In the genomic region with DNA sequence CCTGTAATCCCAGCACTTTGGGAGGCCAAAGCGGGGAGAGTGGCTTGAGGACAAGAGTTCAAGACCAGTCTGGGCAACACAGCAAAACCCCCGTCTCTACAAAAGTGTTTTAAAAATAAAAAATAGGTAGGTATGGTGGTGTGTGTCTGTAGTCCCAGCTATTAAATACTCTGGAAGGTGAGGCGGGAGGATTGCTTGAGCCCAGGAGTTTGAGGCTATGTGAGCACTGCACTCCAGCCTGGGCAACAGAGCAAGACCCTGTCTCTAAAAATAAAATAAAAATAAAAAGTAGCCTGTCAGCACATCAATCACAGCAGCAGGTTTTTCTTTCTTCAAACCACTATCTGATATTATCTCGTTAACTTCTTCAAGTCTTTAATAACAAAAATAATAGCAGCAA, we compare ENCODE assay signal across 2 cellular contexts.
TF ChIP-seq lines count a peak whose summit lies in the region.

No MANE protein-coding gene starts in this region.

TF ChIP-seq in GM12878, 131 proteins besides CTCF, POLR2A, EP300 and RAD21 (continues in another document):
- TF ChIP-seq, protein P1, sequence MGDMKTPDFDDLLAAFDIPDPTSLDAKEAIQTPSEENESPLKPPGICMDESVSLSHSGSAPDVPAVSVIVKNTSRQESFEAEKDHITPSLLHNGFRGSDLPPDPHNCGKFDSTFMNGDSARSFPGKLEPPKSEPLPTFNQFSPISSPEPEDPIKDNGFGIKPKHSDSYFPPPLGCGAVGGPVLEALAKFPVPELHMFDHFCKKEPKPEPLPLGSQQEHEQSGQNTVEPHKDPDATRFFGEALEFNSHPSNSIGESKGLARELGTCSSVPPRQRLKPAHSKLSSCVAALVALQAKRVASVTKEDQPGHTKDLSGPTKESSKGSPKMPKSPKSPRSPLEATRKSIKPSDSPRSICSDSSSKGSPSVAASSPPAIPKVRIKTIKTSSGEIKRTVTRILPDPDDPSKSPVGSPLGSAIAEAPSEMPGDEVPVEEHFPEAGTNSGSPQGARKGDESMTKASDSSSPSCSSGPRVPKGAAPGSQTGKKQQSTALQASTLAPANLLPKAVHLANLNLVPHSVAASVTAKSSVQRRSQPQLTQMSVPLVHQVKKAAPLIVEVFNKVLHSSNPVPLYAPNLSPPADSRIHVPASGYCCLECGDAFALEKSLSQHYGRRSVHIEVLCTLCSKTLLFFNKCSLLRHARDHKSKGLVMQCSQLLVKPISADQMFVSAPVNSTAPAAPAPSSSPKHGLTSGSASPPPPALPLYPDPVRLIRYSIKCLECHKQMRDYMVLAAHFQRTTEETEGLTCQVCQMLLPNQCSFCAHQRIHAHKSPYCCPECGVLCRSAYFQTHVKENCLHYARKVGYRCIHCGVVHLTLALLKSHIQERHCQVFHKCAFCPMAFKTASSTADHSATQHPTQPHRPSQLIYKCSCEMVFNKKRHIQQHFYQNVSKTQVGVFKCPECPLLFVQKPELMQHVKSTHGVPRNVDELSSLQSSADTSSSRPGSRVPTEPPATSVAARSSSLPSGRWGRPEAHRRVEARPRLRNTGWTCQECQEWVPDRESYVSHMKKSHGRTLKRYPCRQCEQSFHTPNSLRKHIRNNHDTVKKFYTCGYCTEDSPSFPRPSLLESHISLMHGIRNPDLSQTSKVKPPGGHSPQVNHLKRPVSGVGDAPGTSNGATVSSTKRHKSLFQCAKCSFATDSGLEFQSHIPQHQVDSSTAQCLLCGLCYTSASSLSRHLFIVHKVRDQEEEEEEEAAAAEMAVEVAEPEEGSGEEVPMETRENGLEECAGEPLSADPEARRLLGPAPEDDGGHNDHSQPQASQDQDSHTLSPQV (IDR thresholded peaks at IDR 0.05) = no peak
- no peak for TF ChIP-seq TAF1 (IDR thresholded peaks at IDR 0.05; ENCODE audit: borderline replicate concordance, low read depth, low read length)
- TF ChIP-seq, protein P2, sequence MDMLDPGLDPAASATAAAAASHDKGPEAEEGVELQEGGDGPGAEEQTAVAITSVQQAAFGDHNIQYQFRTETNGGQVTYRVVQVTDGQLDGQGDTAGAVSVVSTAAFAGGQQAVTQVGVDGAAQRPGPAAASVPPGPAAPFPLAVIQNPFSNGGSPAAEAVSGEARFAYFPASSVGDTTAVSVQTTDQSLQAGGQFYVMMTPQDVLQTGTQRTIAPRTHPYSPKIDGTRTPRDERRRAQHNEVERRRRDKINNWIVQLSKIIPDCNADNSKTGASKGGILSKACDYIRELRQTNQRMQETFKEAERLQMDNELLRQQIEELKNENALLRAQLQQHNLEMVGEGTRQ (IDR thresholded peaks at IDR 0.05; ENCODE audit: borderline replicate concordance, low read depth, low read length) = no peak
- no peak for TF ChIP-seq RCOR1 (conservative IDR thresholded peaks at IDR 0.05; ENCODE audit: low read depth, low read length)
- no peak for TF ChIP-seq SMARCA5 (IDR thresholded peaks at IDR 0.05)
- TF ChIP-seq, protein P3, sequence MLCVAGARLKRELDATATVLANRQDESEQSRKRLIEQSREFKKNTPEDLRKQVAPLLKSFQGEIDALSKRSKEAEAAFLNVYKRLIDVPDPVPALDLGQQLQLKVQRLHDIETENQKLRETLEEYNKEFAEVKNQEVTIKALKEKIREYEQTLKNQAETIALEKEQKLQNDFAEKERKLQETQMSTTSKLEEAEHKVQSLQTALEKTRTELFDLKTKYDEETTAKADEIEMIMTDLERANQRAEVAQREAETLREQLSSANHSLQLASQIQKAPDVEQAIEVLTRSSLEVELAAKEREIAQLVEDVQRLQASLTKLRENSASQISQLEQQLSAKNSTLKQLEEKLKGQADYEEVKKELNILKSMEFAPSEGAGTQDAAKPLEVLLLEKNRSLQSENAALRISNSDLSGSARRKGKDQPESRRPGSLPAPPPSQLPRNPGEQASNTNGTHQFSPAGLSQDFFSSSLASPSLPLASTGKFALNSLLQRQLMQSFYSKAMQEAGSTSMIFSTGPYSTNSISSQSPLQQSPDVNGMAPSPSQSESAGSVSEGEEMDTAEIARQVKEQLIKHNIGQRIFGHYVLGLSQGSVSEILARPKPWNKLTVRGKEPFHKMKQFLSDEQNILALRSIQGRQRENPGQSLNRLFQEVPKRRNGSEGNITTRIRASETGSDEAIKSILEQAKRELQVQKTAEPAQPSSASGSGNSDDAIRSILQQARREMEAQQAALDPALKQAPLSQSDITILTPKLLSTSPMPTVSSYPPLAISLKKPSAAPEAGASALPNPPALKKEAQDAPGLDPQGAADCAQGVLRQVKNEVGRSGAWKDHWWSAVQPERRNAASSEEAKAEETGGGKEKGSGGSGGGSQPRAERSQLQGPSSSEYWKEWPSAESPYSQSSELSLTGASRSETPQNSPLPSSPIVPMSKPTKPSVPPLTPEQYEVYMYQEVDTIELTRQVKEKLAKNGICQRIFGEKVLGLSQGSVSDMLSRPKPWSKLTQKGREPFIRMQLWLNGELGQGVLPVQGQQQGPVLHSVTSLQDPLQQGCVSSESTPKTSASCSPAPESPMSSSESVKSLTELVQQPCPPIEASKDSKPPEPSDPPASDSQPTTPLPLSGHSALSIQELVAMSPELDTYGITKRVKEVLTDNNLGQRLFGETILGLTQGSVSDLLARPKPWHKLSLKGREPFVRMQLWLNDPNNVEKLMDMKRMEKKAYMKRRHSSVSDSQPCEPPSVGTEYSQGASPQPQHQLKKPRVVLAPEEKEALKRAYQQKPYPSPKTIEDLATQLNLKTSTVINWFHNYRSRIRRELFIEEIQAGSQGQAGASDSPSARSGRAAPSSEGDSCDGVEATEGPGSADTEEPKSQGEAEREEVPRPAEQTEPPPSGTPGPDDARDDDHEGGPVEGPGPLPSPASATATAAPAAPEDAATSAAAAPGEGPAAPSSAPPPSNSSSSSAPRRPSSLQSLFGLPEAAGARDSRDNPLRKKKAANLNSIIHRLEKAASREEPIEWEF (IDR thresholded peaks at IDR 0.05; ENCODE audit: insufficient replicate concordance, low read depth, low read length) = no peak
- no peak for TF ChIP-seq SREBF1 (IDR thresholded peaks at IDR 0.05; ENCODE audit: low read length)
- TF ChIP-seq, protein P4, sequence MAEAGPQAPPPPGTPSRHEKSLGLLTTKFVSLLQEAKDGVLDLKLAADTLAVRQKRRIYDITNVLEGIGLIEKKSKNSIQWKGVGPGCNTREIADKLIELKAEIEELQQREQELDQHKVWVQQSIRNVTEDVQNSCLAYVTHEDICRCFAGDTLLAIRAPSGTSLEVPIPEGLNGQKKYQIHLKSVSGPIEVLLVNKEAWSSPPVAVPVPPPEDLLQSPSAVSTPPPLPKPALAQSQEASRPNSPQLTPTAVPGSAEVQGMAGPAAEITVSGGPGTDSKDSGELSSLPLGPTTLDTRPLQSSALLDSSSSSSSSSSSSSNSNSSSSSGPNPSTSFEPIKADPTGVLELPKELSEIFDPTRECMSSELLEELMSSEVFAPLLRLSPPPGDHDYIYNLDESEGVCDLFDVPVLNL (IDR thresholded peaks at IDR 0.05; ENCODE audit: low read depth, low read length) = no peak
- no peak for TF ChIP-seq POLR2AphosphoS2 (IDR thresholded peaks at IDR 0.05; ENCODE audit: low read depth, low read length)
- no peak for TF ChIP-seq ZNF384 (IDR thresholded peaks at IDR 0.05; ENCODE audit: borderline replicate concordance, low read depth, low read length)
- no peak for TF ChIP-seq SPI1 (IDR thresholded peaks at IDR 0.05; ENCODE audit: borderline replicate concordance, insufficient read depth, low read depth, low read length)
- no peak for TF ChIP-seq SMC3 (IDR thresholded peaks at IDR 0.05; ENCODE audit: borderline replicate concordance, low read length)

TF ChIP-seq in HepG2, 621 proteins besides CTCF, POLR2A, EP300 and RAD21:
- TF ChIP-seq MTF2 (CRISPR knock-in tag; IDR thresholded peaks at IDR 0.05; ENCODE audit: borderline replicate concordance) (0 out of 2 replicates have a peak, but pooled peaks have one; percentile 43), ZFY (CRISPR knock-in tag; IDR thresholded peaks at IDR 0.05) (0 out of 2 replicates have a peak, but pooled peaks have one; percentile 26), SNAPC2 (CRISPR knock-in tag; IDR thresholded peaks at IDR 0.05) (0 out of 2 replicates have a peak, but pooled peaks have one; percentile 10), ZNF121 (CRISPR knock-in tag; IDR thresholded peaks at IDR 0.05) (peak; percentile 93), ZNF572 (CRISPR knock-in tag; IDR thresholded peaks at IDR 0.05) (no peak), THAP11 (CRISPR knock-in tag; IDR thresholded peaks at IDR 0.05) (no peak), YEATS4 (CRISPR knock-in tag; IDR thresholded peaks at IDR 0.05; ENCODE audit: borderline replicate concordance) (peak; percentile 31; the same call in 1 of the 2 replicates), ZNF709 (CRISPR knock-in tag; IDR thresholded peaks at IDR 0.05) (peak; percentile 9; the same call in 1 of the 2 replicates)
- TF ChIP-seq, protein P5, sequence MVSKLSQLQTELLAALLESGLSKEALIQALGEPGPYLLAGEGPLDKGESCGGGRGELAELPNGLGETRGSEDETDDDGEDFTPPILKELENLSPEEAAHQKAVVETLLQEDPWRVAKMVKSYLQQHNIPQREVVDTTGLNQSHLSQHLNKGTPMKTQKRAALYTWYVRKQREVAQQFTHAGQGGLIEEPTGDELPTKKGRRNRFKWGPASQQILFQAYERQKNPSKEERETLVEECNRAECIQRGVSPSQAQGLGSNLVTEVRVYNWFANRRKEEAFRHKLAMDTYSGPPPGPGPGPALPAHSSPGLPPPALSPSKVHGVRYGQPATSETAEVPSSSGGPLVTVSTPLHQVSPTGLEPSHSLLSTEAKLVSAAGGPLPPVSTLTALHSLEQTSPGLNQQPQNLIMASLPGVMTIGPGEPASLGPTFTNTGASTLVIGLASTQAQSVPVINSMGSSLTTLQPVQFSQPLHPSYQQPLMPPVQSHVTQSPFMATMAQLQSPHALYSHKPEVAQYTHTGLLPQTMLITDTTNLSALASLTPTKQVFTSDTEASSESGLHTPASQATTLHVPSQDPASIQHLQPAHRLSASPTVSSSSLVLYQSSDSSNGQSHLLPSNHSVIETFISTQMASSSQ (IDR thresholded peaks at IDR 0.05; ENCODE audit: low read depth) = no peak
- TF ChIP-seq, protein P5 (CRISPR knock-in tag; IDR thresholded peaks at IDR 0.05; ENCODE audit: borderline replicate concordance) = no peak
- TF ChIP-seq, protein P6, sequence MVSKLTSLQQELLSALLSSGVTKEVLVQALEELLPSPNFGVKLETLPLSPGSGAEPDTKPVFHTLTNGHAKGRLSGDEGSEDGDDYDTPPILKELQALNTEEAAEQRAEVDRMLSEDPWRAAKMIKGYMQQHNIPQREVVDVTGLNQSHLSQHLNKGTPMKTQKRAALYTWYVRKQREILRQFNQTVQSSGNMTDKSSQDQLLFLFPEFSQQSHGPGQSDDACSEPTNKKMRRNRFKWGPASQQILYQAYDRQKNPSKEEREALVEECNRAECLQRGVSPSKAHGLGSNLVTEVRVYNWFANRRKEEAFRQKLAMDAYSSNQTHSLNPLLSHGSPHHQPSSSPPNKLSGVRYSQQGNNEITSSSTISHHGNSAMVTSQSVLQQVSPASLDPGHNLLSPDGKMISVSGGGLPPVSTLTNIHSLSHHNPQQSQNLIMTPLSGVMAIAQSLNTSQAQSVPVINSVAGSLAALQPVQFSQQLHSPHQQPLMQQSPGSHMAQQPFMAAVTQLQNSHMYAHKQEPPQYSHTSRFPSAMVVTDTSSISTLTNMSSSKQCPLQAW (CRISPR knock-in tag; IDR thresholded peaks at IDR 0.05) = no peak
